In the genomic region with DNA sequence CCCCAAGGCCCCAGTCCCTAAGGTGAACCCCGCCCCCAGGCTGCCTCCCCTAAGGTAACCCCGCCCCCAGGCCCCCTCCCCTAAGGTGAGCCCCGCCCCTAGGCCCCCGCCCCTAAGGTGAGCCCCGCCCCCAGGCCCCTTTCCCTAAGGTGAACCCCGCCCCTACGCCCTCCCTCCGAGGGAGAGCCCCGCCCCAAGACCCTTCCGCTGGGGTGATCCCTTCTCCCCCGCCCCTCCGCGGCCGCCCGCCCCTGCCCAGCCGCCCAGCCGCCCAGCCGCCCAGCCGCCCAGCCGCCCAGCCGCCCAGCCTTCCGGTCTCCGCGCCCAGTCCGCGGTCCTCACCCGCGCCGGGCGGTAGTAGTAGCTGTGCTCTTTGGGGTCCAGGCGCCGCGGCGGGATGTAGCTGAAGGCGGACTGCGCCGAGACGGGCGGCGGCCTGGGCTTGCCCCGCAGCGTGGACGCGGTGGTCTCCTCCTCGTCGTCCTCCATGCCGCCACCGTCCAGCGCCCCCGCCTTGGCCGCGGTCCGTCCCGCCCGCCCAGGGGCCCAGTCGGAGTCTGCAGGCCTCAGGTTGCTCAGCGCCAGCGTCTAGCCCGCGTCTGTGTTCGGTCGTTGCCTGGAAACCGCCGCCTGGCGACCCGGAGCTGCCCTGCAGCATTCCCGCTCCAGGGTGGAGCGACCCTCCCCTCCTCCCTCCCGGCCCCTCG, we compare ENCODE assay signal across 1 cellular context.
TF ChIP-seq lines count a peak whose summit lies in the region.

A gene with protein sequence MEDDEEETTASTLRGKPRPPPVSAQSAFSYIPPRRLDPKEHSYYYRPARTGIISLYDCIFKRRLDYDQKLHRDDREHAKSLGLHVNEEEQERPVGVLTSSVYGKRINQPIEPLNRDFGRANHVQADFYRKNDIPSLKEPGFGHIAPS (minus strand): TSS at position 601 of the 707 bp plus-strand sequence. CDS start 112 bp downstream, at position 489.

TF ChIP-seq in HEK293, 187 proteins besides CTCF, POLR2A, EP300 and RAD21 (continued from another document and continues in another):
- TF ChIP-seq, protein P1, sequence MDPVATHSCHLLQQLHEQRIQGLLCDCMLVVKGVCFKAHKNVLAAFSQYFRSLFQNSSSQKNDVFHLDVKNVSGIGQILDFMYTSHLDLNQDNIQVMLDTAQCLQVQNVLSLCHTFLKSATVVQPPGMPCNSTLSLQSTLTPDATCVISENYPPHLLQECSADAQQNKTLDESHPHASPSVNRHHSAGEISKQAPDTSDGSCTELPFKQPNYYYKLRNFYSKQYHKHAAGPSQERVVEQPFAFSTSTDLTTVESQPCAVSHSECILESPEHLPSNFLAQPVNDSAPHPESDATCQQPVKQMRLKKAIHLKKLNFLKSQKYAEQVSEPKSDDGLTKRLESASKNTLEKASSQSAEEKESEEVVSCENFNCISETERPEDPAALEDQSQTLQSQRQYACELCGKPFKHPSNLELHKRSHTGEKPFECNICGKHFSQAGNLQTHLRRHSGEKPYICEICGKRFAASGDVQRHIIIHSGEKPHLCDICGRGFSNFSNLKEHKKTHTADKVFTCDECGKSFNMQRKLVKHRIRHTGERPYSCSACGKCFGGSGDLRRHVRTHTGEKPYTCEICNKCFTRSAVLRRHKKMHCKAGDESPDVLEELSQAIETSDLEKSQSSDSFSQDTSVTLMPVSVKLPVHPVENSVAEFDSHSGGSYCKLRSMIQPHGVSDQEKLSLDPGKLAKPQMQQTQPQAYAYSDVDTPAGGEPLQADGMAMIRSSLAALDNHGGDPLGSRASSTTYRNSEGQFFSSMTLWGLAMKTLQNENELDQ (tag by site-specific recombination; IDR thresholded peaks at IDR 0.05; ENCODE audit: low read depth) = no peak
- TF ChIP-seq GFI1B (tag by site-specific recombination; IDR thresholded peaks at IDR 0.05) (no peak), ZFP37 (tag by site-specific recombination; IDR thresholded peaks at IDR 0.05) (no peak), SP3 (tag by site-specific recombination; IDR thresholded peaks at IDR 0.05) (no peak), ZNF366 (tag by site-specific recombination; conservative IDR thresholded peaks at IDR 0.05) (no peak), HOXD13 (CRISPR knock-in tag; IDR thresholded peaks at IDR 0.05; ENCODE audit: borderline replicate concordance) (no peak), ZNF830 (tag by site-specific recombination; IDR thresholded peaks at IDR 0.05; ENCODE audit: low read depth) (no peak), GLI4 (tag by site-specific recombination; IDR thresholded peaks at IDR 0.05) (no peak), ZNF585B (tag by site-specific recombination; IDR thresholded peaks at IDR 0.05) (no peak), YY1 (tag by site-specific recombination; IDR thresholded peaks at IDR 0.05) (0 out of 2 replicates have a peak, but pooled peaks have one; percentile 32), ZNF777 (tag by site-specific recombination; IDR thresholded peaks at IDR 0.05; ENCODE audit: borderline replicate concordance) (0 out of 2 replicates have a peak, but pooled peaks have one; percentile 51), ZNF677 (tag by site-specific recombination; IDR thresholded peaks at IDR 0.05) (peak; percentile 88), KLF8 (tag by site-specific recombination; IDR thresholded peaks at IDR 0.05) (no peak), REPIN1 (tag by site-specific recombination; IDR thresholded peaks at IDR 0.05; ENCODE audit: low read depth) (peak; percentile 74; the same call in 1 of the 2 replicates), ZFP3 (tag by site-specific recombination; IDR thresholded peaks at IDR 0.05; ENCODE audit: low read depth) (no peak), KLF16 (tag by site-specific recombination; IDR thresholded peaks at IDR 0.05) (no peak), ZFHX2 (tag by site-specific recombination; conservative IDR thresholded peaks at IDR 0.05) (peak; percentile 70), HOXA7 (CRISPR knock-in tag; IDR thresholded peaks at IDR 0.05; ENCODE audit: borderline replicate concordance) (no peak), ZBTB21 (tag by site-specific recombination; IDR thresholded peaks at IDR 0.05) (no peak), ZNF561 (tag by site-specific recombination; IDR thresholded peaks at IDR 0.05; ENCODE audit: borderline replicate concordance) (no peak), SALL2 (tag by site-specific recombination; IDR thresholded peaks at IDR 0.05; ENCODE audit: borderline replicate concordance) (no peak), ZNF274 (IDR thresholded peaks at IDR 0.05; ENCODE audit: low read length) (no peak), ZNF274 (tag by site-specific recombination; IDR thresholded peaks at IDR 0.05; ENCODE audit: borderline replicate concordance) (no peak), ZNF623 (tag by site-specific recombination; IDR thresholded peaks at IDR 0.05) (no peak), ZNF624 (tag by site-specific recombination; IDR thresholded peaks at IDR 0.05) (no peak)
- TF ChIP-seq, protein P2, sequence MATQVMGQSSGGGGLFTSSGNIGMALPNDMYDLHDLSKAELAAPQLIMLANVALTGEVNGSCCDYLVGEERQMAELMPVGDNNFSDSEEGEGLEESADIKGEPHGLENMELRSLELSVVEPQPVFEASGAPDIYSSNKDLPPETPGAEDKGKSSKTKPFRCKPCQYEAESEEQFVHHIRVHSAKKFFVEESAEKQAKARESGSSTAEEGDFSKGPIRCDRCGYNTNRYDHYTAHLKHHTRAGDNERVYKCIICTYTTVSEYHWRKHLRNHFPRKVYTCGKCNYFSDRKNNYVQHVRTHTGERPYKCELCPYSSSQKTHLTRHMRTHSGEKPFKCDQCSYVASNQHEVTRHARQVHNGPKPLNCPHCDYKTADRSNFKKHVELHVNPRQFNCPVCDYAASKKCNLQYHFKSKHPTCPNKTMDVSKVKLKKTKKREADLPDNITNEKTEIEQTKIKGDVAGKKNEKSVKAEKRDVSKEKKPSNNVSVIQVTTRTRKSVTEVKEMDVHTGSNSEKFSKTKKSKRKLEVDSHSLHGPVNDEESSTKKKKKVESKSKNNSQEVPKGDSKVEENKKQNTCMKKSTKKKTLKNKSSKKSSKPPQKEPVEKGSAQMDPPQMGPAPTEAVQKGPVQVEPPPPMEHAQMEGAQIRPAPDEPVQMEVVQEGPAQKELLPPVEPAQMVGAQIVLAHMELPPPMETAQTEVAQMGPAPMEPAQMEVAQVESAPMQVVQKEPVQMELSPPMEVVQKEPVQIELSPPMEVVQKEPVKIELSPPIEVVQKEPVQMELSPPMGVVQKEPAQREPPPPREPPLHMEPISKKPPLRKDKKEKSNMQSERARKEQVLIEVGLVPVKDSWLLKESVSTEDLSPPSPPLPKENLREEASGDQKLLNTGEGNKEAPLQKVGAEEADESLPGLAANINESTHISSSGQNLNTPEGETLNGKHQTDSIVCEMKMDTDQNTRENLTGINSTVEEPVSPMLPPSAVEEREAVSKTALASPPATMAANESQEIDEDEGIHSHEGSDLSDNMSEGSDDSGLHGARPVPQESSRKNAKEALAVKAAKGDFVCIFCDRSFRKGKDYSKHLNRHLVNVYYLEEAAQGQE (tag by site-specific recombination; IDR thresholded peaks at IDR 0.05) = no peak
- TF ChIP-seq, protein P3, sequence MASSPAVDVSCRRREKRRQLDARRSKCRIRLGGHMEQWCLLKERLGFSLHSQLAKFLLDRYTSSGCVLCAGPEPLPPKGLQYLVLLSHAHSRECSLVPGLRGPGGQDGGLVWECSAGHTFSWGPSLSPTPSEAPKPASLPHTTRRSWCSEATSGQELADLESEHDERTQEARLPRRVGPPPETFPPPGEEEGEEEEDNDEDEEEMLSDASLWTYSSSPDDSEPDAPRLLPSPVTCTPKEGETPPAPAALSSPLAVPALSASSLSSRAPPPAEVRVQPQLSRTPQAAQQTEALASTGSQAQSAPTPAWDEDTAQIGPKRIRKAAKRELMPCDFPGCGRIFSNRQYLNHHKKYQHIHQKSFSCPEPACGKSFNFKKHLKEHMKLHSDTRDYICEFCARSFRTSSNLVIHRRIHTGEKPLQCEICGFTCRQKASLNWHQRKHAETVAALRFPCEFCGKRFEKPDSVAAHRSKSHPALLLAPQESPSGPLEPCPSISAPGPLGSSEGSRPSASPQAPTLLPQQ (tag by site-specific recombination; IDR thresholded peaks at IDR 0.05) = 0 out of 2 replicates have a peak, but pooled peaks have one; percentile 33
- TF ChIP-seq, protein P4, sequence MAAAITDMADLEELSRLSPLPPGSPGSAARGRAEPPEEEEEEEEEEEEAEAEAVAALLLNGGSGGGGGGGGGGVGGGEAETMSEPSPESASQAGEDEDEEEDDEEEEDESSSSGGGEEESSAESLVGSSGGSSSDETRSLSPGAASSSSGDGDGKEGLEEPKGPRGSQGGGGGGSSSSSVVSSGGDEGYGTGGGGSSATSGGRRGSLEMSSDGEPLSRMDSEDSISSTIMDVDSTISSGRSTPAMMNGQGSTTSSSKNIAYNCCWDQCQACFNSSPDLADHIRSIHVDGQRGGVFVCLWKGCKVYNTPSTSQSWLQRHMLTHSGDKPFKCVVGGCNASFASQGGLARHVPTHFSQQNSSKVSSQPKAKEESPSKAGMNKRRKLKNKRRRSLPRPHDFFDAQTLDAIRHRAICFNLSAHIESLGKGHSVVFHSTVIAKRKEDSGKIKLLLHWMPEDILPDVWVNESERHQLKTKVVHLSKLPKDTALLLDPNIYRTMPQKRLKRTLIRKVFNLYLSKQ (tag by site-specific recombination; IDR thresholded peaks at IDR 0.05; ENCODE audit: borderline replicate concordance) = no peak
- TF ChIP-seq, protein P5, sequence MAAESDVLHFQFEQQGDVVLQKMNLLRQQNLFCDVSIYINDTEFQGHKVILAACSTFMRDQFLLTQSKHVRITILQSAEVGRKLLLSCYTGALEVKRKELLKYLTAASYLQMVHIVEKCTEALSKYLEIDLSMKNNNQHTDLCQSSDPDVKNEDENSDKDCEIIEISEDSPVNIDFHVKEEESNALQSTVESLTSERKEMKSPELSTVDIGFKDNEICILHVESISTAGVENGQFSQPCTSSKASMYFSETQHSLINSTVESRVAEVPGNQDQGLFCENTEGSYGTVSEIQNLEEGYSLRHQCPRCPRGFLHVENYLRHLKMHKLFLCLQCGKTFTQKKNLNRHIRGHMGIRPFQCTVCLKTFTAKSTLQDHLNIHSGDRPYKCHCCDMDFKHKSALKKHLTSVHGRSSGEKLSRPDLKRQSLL (tag by site-specific recombination; IDR thresholded peaks at IDR 0.05) = no peak
- TF ChIP-seq, protein P6, sequence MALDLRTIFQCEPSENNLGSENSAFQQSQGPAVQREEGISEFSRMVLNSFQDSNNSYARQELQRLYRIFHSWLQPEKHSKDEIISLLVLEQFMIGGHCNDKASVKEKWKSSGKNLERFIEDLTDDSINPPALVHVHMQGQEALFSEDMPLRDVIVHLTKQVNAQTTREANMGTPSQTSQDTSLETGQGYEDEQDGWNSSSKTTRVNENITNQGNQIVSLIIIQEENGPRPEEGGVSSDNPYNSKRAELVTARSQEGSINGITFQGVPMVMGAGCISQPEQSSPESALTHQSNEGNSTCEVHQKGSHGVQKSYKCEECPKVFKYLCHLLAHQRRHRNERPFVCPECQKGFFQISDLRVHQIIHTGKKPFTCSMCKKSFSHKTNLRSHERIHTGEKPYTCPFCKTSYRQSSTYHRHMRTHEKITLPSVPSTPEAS (tag by site-specific recombination; IDR thresholded peaks at IDR 0.05) = no peak
- TF ChIP-seq, protein P7, sequence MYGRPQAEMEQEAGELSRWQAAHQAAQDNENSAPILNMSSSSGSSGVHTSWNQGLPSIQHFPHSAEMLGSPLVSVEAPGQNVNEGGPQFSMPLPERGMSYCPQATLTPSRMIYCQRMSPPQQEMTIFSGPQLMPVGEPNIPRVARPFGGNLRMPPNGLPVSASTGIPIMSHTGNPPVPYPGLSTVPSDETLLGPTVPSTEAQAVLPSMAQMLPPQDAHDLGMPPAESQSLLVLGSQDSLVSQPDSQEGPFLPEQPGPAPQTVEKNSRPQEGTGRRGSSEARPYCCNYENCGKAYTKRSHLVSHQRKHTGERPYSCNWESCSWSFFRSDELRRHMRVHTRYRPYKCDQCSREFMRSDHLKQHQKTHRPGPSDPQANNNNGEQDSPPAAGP (tag by site-specific recombination; IDR thresholded peaks at IDR 0.05) = peak; percentile 40; the same call in 1 of the 2 replicates
- TF ChIP-seq, protein P8, sequence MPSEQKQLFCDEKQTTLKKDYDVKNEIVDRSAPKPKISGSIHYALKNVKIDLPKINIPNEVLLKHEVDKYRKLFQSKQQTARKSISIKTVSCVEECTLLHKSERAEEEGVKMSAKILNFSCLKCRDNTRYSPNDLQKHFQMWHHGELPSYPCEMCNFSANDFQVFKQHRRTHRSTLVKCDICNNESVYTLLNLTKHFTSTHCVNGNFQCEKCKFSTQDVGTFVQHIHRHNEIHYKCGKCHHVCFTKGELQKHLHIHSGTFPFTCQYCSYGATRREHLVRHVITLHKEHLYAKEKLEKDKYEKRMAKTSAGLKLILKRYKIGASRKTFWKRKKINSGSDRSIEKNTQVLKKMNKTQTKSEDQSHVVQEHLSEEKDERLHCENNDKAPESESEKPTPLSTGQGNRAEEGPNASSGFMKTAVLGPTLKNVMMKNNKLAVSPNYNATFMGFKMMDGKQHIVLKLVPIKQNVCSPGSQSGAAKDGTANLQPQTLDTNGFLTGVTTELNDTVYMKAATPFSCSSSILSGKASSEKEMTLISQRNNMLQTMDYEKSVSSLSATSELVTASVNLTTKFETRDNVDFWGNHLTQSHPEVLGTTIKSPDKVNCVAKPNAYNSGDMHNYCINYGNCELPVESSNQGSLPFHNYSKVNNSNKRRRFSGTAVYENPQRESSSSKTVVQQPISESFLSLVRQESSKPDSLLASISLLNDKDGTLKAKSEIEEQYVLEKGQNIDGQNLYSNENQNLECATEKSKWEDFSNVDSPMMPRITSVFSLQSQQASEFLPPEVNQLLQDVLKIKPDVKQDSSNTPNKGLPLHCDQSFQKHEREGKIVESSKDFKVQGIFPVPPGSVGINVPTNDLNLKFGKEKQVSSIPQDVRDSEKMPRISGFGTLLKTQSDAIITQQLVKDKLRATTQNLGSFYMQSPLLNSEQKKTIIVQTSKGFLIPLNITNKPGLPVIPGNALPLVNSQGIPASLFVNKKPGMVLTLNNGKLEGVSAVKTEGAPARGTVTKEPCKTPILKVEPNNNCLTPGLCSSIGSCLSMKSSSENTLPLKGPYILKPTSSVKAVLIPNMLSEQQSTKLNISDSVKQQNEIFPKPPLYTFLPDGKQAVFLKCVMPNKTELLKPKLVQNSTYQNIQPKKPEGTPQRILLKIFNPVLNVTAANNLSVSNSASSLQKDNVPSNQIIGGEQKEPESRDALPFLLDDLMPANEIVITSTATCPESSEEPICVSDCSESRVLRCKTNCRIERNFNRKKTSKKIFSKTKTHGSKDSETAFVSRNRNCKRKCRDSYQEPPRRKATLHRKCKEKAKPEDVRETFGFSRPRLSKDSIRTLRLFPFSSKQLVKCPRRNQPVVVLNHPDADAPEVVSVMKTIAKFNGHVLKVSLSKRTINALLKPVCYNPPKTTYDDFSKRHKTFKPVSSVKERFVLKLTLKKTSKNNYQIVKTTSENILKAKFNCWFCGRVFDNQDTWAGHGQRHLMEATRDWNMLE (tag by site-specific recombination; conservative IDR thresholded peaks at IDR 0.05; ENCODE audit: low read depth) = no peak
- TF ChIP-seq, protein P9, sequence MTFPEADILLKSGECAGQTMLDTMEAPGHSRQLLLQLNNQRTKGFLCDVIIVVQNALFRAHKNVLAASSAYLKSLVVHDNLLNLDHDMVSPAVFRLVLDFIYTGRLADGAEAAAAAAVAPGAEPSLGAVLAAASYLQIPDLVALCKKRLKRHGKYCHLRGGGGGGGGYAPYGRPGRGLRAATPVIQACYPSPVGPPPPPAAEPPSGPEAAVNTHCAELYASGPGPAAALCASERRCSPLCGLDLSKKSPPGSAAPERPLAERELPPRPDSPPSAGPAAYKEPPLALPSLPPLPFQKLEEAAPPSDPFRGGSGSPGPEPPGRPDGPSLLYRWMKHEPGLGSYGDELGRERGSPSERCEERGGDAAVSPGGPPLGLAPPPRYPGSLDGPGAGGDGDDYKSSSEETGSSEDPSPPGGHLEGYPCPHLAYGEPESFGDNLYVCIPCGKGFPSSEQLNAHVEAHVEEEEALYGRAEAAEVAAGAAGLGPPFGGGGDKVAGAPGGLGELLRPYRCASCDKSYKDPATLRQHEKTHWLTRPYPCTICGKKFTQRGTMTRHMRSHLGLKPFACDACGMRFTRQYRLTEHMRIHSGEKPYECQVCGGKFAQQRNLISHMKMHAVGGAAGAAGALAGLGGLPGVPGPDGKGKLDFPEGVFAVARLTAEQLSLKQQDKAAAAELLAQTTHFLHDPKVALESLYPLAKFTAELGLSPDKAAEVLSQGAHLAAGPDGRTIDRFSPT (tag by site-specific recombination; IDR thresholded peaks at IDR 0.05) = no peak
